Comparison of ENCODE assay signal across 9 cellular contexts in genomic region chr9:13942695-13943094, GRCh38.
DNase-seq lines count a peak whose midpoint lies in the region; TF ChIP-seq lines count a peak whose summit lies in the region.
"Had no signal": no experiment of that assay in that cellular context is flagged by ENCODE, and none has a peak within 500 bp of the region (broad histone marks: within the 10 kb centered on the region; RNA-seq: fewer than 3 reads in every experiment).

No MANE protein-coding gene starts in this region.

- H2AFZ ChIP-seq in osteoblast (ENCODE audit: low read length): no peak overlapping the region

- H3K27me3 ChIP-seq in osteoblast (ENCODE audit: insufficient read depth, low read length) (no peaks in the 10 kb centered on the region), H7 (ENCODE audit: control insufficient read depth, insufficient read depth, low read length) (no peaks in the 10 kb centered on the region)

- peak overlapping the region; percentile 25 for H3K4me2 ChIP-seq in osteoblast (ENCODE audit: insufficient read depth, low read length)

- H3K9me3 ChIP-seq in osteoblast (ENCODE audit: low read depth, low read length): no peaks in the 10 kb centered on the region

- peak overlapping the region; percentile 35 for H3K27ac ChIP-seq in osteoblast (ENCODE audit: low read depth, low read length)

- TF ChIP-seq CTCF in osteoblast (IDR thresholded peaks at IDR 0.05; ENCODE audit: extremely low read depth, low read depth, low read length): no peak

- DNase-seq in DMS53 (lab: John Stamatoyannopoulos, UW) (peak; percentile 57), HPDE6-E6E7 (ENCODE audit: extremely low spot score) (peak; percentile 89), dedifferentiated amniotic fluid mesenchymal stem cell (ENCODE audit: extremely low spot score) (peak; percentile 84), osteoblast (ENCODE audit: insufficient read length, low spot score, missing footprints) (peak; percentile 73), NCI-H2081 treated with DMSO at 0.1 percent for 48 hours (lab: John Stamatoyannopoulos, UW) (no peak), NCI-H526 (lab: John Stamatoyannopoulos, UW) (no peak), H7 (no peak), SIG-M5 treated with dmso at 0.1 percent for 504 hours (lab: John Stamatoyannopoulos, UW; ENCODE audit: unreplicated experiment) (no peak)
- DNase-seq: effector memory CD8-positive, alpha-beta T cell had no signal

- peaks cover 28% of the 10 kb centered on the region for H3K4me1 ChIP-seq in osteoblast (ENCODE audit: insufficient read depth, low read length)

- no peaks in the 10 kb centered on the region for H4K20me1 ChIP-seq in osteoblast (ENCODE audit: insufficient read depth, low read length)

- no peak overlapping the region for H3K4me3 ChIP-seq in osteoblast (ENCODE audit: insufficient read depth, low read length)
- H3K4me3 ChIP-seq in H7 (ENCODE audit: insufficient read depth, low read depth, low read length): no peak overlapping the region

- H3K36me3 ChIP-seq in osteoblast (ENCODE audit: insufficient read depth, low read length): no peaks in the 10 kb centered on the region
- no peaks in the 10 kb centered on the region for H3K36me3 ChIP-seq in H7 (replicated peaks; ENCODE audit: control insufficient read depth, insufficient read depth, low read length)

- H3K79me2 ChIP-seq in osteoblast (ENCODE audit: insufficient read depth, low read length): no peaks in the 10 kb centered on the region

Comparison
In these comparisons a context has a peak if more than half of its experiments do, and no peak if none do; other contexts are left out.
1. DNase-seq: peak in DMS53 (single experiment), HPDE6-E6E7 (single experiment), dedifferentiated amniotic fluid mesenchymal stem cell (single experiment) and osteoblast (single experiment); none in NCI-H2081 treated with DMSO at 0.1 percent for 48 hours (single experiment), NCI-H526 (0 of 2), H7 (single experiment) and SIG-M5 treated with dmso at 0.1 percent for 504 hours (single experiment).